In the genomic region with DNA sequence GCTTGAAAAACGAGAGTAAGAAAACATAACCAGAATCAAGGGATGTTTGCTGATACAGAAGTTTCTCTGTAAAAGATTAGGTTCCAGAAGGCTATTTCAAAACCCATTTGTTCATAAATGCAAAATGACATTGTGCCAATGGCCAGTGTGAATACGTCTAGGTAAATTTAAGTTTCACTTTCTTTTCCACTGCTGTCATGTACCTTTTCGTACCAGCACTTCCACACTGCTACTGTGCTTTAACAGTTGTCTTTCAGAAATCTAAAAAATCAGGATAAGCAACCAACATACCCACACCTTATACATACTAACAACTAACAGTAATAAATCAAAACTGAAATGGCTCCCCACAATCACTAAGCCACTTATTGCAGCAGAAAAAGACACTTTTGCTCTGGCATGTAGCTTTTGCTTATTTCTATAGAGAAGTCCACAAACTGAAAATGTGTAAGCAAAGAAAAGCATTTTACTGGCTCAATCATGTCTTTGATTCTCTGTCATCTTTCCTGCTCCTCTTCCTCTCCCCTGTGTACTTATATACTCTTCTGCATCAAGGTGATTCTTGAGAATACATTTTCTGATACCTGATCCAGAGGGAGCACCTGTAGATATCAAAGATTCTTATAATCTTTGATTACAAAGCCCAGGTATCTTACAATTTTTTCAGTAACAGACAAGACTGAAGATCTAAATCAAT, we compare ENCODE assay signal across 8 cellular contexts. TPM values are rescaled to one million over a fixed set of nuclear protein-coding genes. Genes with fewer than 3 reads are reported as not detected.
DNase-seq lines count a peak whose midpoint lies in the region; ATAC-seq lines count a peak whose summit lies in the region.

No MANE protein-coding gene starts in this region.

- ATAC-seq in HG03442 (IDR thresholded peaks at IDR 0.05; ENCODE audit: unreplicated experiment): peak; percentile 54
- ATAC-seq in central memory CD8-positive, alpha-beta T cell (replicated peaks; ENCODE audit: extremely low read depth, poor library complexity, severe bottlenecking): peak; percentile 53
- peak; percentile 55 for ATAC-seq in naive thymus-derived CD4-positive, alpha-beta T cell

- intact Hi-C loops in naive thymus-derived CD4-positive, alpha-beta T cell (cut with micrococcal nuclease): loop anchor here (1.0 to 10.0 kb wide), 14 partner anchors 7 to 1410 kb away; a partner anchor contains a TSS

- CTCF ChIA-PET in naive thymus-derived CD4-positive, alpha-beta T cell (lab: Charles Lee): interaction anchor here (0.7 to 1.2 kb wide), 5 partner anchors 40 to 1190 kb away, joined by 3 to 4 read pairs (median 3); no protein-coding TSS in a partner anchor

- peak overlapping the region; percentile 89 for H3K4me3 Mint-ChIP-seq in activated naive CD4-positive, alpha-beta T cell treated with anti-CD3 and anti-CD28 coated beads, Interleukin-2, amount 50 U/mL, for 24 hours
- peak overlapping the region; percentile 66 for H3K4me3 Mint-ChIP-seq in central memory CD8-positive, alpha-beta T cell
- peak overlapping the region; percentile 80 to 97 (median 93) for H3K4me3 Mint-ChIP-seq in naive thymus-derived CD4-positive, alpha-beta T cell

- H3K9me3 ChIP-seq in naive thymus-derived CD4-positive, alpha-beta T cell (ENCODE audit: control insufficient read depth in 2 of 3, low read length in 3 of 3): no peaks in the 10 kb centered on the region

- no peaks in the 10 kb centered on the region for H3K9me3 Mint-ChIP-seq in activated naive CD4-positive, alpha-beta T cell treated with anti-CD3 and anti-CD28 coated beads, Interleukin-2, amount 50 U/mL, for 24 hours
- no peaks in the 10 kb centered on the region for H3K9me3 Mint-ChIP-seq in central memory CD8-positive, alpha-beta T cell
- H3K9me3 Mint-ChIP-seq in naive thymus-derived CD4-positive, alpha-beta T cell: no peaks in the 10 kb centered on the region

- DNase-seq in activated naive CD4-positive, alpha-beta T cell (lab: John Stamatoyannopoulos, UW): no peak
- no peak for DNase-seq in central memory CD8-positive, alpha-beta T cell (ENCODE audit: low spot score in 2 of 2)
- DNase-seq in naive thymus-derived CD4-positive, alpha-beta T cell: peak in 7 of 9 donors; percentile 38 to 64 (median 52)
- DNase-seq in COLO668 (lab: John Stamatoyannopoulos, UW; ENCODE audit: unreplicated experiment): no peak
- no peak for DNase-seq in cerebellar cortex (ENCODE audit: low spot score)
- DNase-seq in DMS114 treated with DMSO at 0.1 percent for 48 hours (lab: John Stamatoyannopoulos, UW; ENCODE audit: unreplicated experiment): no peak

- POLR2A ChIA-PET in naive thymus-derived CD4-positive, alpha-beta T cell (lab: Charles Lee): interaction anchor here (0.6 to 2.7 kb wide), 14 partner anchors 10 to 76 kb away, joined by 3 to 12 read pairs (median 4); a partner anchor contains a TSS

- H3K36me3 Mint-ChIP-seq in activated naive CD4-positive, alpha-beta T cell treated with anti-CD3 and anti-CD28 coated beads, Interleukin-2, amount 50 U/mL, for 24 hours: peaks cover 6% of the 10 kb centered on the region
- peaks cover 20% of the 10 kb centered on the region for H3K36me3 Mint-ChIP-seq in central memory CD8-positive, alpha-beta T cell (ENCODE audit: insufficient read depth)
- H3K36me3 Mint-ChIP-seq in naive thymus-derived CD4-positive, alpha-beta T cell: peaks cover 0 to 21% (median 4%) of the 10 kb centered on the region in 5 donors

- no peaks in the 10 kb centered on the region for H3K27me3 ChIP-seq in naive thymus-derived CD4-positive, alpha-beta T cell (ENCODE audit: control insufficient read depth in 2 of 2, insufficient read depth in 2 of 2, low read length in 2 of 2)

- H3K27me3 Mint-ChIP-seq in activated naive CD4-positive, alpha-beta T cell treated with anti-CD3 and anti-CD28 coated beads, Interleukin-2, amount 50 U/mL, for 24 hours: no peaks in the 10 kb centered on the region
- H3K27me3 Mint-ChIP-seq in central memory CD8-positive, alpha-beta T cell: no peaks in the 10 kb centered on the region
- no peaks in the 10 kb centered on the region for H3K27me3 Mint-ChIP-seq in naive thymus-derived CD4-positive, alpha-beta T cell

- H3K4me3 ChIP-seq in naive thymus-derived CD4-positive, alpha-beta T cell (ENCODE audit: low read length): peak overlapping the region; percentile 49

- peak overlapping the region; percentile 93 for H3K27ac Mint-ChIP-seq in activated naive CD4-positive, alpha-beta T cell treated with anti-CD3 and anti-CD28 coated beads, Interleukin-2, amount 50 U/mL, for 24 hours
- peak overlapping the region; percentile 96 for H3K27ac Mint-ChIP-seq in central memory CD8-positive, alpha-beta T cell (ENCODE audit: low read depth)
- H3K27ac Mint-ChIP-seq in naive thymus-derived CD4-positive, alpha-beta T cell: peak overlapping the region; percentile 93 to 98 (median 96)

- H3K4me1 Mint-ChIP-seq in activated naive CD4-positive, alpha-beta T cell treated with anti-CD3 and anti-CD28 coated beads, Interleukin-2, amount 50 U/mL, for 24 hours: peaks cover 62% of the 10 kb centered on the region
- peaks cover 64% of the 10 kb centered on the region for H3K4me1 Mint-ChIP-seq in central memory CD8-positive, alpha-beta T cell
- peaks cover 40 to 78% (median 61%) of the 10 kb centered on the region in 7 donors for H3K4me1 Mint-ChIP-seq in naive thymus-derived CD4-positive, alpha-beta T cell

- no peaks in the 10 kb centered on the region for H3K36me3 ChIP-seq in naive thymus-derived CD4-positive, alpha-beta T cell (ENCODE audit: control insufficient read depth in 2 of 3, insufficient read depth in 3 of 3, low read length in 3 of 3)

- H3K4me1 ChIP-seq in naive thymus-derived CD4-positive, alpha-beta T cell (ENCODE audit: control insufficient read depth in 2 of 2, insufficient read depth in 2 of 2, low read length in 2 of 2): peaks cover 29 to 44% of the 10 kb centered on the region in 2 donors

- peak overlapping the region; percentile 86 for H3K27ac ChIP-seq in naive thymus-derived CD4-positive, alpha-beta T cell (ENCODE audit: low read depth, low read length)

RNA-seq across cellular contexts. Expression of a gene that starts 34.3 kb away (rescaled TPM):
- 100 to 1,000 TPM; 117 to 193 (median 180) TPM for total RNA-seq in naive thymus-derived CD4-positive, alpha-beta T cell
- polyA plus RNA-seq in naive thymus-derived CD4-positive, alpha-beta T cell: 100 to 1,000 TPM; 134 to 142 TPM

Comparison
In these comparisons a context has a peak if more than half of its experiments do, and no peak if none do; other contexts are left out.
1. DNase-seq: peak in naive thymus-derived CD4-positive, alpha-beta T cell (7 of 9); none in activated naive CD4-positive, alpha-beta T cell (0 of 4), central memory CD8-positive, alpha-beta T cell (0 of 2), COLO668 (single experiment), cerebellar cortex (single experiment) and DMS114 treated with DMSO at 0.1 percent for 48 hours (single experiment).
2. Peak in every context shown above with its lines, with median percentiles within 50 percentile points of each other: H3K27ac Mint-ChIP-seq, H3K4me3 Mint-ChIP-seq and ATAC-seq.